Comparison of ENCODE assay signal across 8 cellular contexts in the genomic region with DNA sequence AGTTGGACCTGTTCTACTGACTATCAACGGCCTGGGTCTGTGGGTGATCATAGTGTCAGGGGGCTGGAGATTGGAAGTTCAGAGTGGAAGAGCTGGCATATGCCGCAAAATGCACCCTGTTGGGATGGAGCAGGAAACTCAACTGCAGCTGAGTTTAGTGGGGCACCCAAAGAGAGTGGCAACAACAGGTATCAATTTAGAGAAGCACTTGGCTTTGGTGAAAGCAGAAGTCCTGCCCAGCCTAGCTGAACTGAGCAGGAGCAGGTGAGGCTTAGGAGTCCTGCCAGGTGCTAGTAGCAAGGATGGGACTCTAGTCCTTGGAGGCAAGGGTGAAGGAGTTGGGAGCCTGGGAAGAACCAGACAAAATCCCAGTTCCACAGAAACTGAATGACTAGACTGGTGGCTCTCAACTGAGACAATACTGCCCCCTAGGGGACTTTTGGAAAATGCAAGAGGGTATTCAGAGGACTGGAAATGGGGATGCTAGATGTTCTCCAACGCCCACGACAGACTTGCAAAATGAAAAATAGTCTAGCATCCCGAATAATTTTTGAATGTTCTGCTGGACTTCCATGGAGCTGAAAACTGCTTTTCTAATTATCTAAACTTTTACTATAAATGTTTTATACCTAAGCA. TPM values are rescaled to one million over a fixed set of nuclear protein-coding genes. Genes with fewer than 3 reads are reported as not detected.
DNase-seq lines count a peak whose midpoint lies in the region; ATAC-seq and TF ChIP-seq lines count a peak whose summit lies in the region.

No MANE protein-coding gene starts in this region.

- TF ChIP-seq POLR2A in spleen (IDR thresholded peaks at IDR 0.05) = no peak

- 28 to 47% (median 42%) methylated on average over 5 of the region's 5 CpGs for WGBS in spleen, 5 donors

- H3K4me1 ChIP-seq in adipocyte (ENCODE audit: control insufficient read depth, insufficient read depth, low read length) (peaks cover 5% of the 10 kb centered on the region), spleen (peaks cover 0 to 3% (median 0%) of the 10 kb centered on the region in 6 donors)

- no peaks in the 10 kb centered on the region for H3K36me3 ChIP-seq in adipocyte (ENCODE audit: control insufficient read depth, insufficient read depth, low read length, severe bottlenecking)
- H3K36me3 ChIP-seq in spleen = no peaks in the 10 kb centered on the region

- H3K27me3 ChIP-seq in adipocyte (replicated peaks; ENCODE audit: control insufficient read depth, insufficient read depth, low read length) (peaks cover 21% of the 10 kb centered on the region), spleen (replicated peaks in 1 of 7) (peaks cover 0 to 31% (median 0%) of the 10 kb centered on the region in 7 donors)

- peak; percentile 27 for TF ChIP-seq CTCF in GM13976 (IDR thresholded peaks at IDR 0.05; ENCODE audit: borderline replicate concordance, control extremely low read depth, extremely low read depth, insufficient read depth, missing control alignments)
- TF ChIP-seq CTCF in LNCAP (IDR thresholded peaks at IDR 0.05) = peak; percentile 44; the same call in 1 of the 2 replicates
- TF ChIP-seq CTCF in spleen (IDR thresholded peaks at IDR 0.05 in 8 of 11, conservative IDR thresholded peaks at IDR 0.05 in 3 of 11) = peak; percentile 49 to 77 (median 71)

- H3K4me3 ChIP-seq in adipocyte (ENCODE audit: low read length) (no peak overlapping the region), spleen (no peak overlapping the region)

- in situ Hi-C loops in GM13976 (cut with MboI; ENCODE audit: low sequenced_read_pairs, unreplicated experiment) = loop anchor here (25.0 kb wide), 1 partner anchor 496 kb away; no protein-coding TSS in a partner anchor

- peak; percentile 63 for ATAC-seq in left ventricle myocardium superior

- no peak overlapping the region for H3K9ac ChIP-seq in adipocyte (ENCODE audit: low read length)

- H3K27ac ChIP-seq in spleen = no peak overlapping the region

- H3K9me3 ChIP-seq in adipocyte (ENCODE audit: control insufficient read depth, low read length) (no peaks in the 10 kb centered on the region), spleen (no peaks in the 10 kb centered on the region)

- intact Hi-C loops in left ventricle myocardium superior (cut with micrococcal nuclease) = loop anchor here (5.0 kb wide), 1 partner anchor 246 kb away; no protein-coding TSS in a partner anchor
- intact Hi-C loops in spleen (cut with DNase I; ENCODE audit: low total_unique reads) = no loop called here

- DNase-seq in AG08395 (ENCODE audit: low spot score) (peak; percentile 64), GM13976 (ENCODE audit: low spot score) (peak; percentile 26), SK-N-DZ (ENCODE audit: low spot score) (peak; percentile 68), adipocyte (ENCODE audit: low read depth) (peak; percentile 80), left ventricle myocardium superior (no peak), spleen (no peak), A172 (ENCODE audit: low spot score) (no peak)

RNA-seq across cellular contexts. Expression of gene RTL9, which starts 49.4 kb away (rescaled TPM):
- 0.42 and 0.83 TPM in 2 replicates for polyA plus RNA-seq in SK-N-DZ (2014; cell fraction: cytosol; rRNA removed)
- polyA plus RNA-seq in SK-N-DZ (2014; cell fraction: nucleus; rRNA removed) = 0.73 and 1.5 TPM in 2 replicates
- 0.40 TPM for total RNA-seq in left ventricle myocardium superior
- not detected for total RNA-seq in spleen
- not detected for polyA plus RNA-seq in spleen
- total RNA-seq in A172 (2014; rRNA removed; shearing (Covaris generic)) = 0.02 and 0.03 TPM in 2 replicates

Comparison
In these comparisons a context has a peak if more than half of its experiments do, and no peak if none do; other contexts are left out.
1. DNase-seq: peak in AG08395 (single experiment), GM13976 (single experiment), SK-N-DZ (single experiment) and adipocyte (single experiment); none in left ventricle myocardium superior (single experiment), spleen (single experiment) and A172 (single experiment).
2. Peak in every context shown above with its lines, with median percentiles within 50 percentile points of each other: CTCF ChIP-seq.